In genomic region chr5:134245101-134245604, GRCh38 we compare ENCODE assay signal across 1 cellular context.
TF ChIP-seq lines count a peak whose summit lies in the region.

No MANE protein-coding gene starts in this region.

TF ChIP-seq in K562, 482 proteins besides CTCF, POLR2A, EP300 and RAD21 (continued from another document):
- TF ChIP-seq CHD7 (IDR thresholded peaks at IDR 0.05; ENCODE audit: low read depth, low read length), result no peak
- no peak for TF ChIP-seq HLTF (IDR thresholded peaks at IDR 0.05)
- TF ChIP-seq CXXC5 (CRISPR knock-in tag; IDR thresholded peaks at IDR 0.05), result no peak
- TF ChIP-seq DDX20 (tag; IDR thresholded peaks at IDR 0.05; ENCODE audit: low read depth), result peak; percentile 46; the same call in 1 of the 2 replicates
- no peak for TF ChIP-seq PATZ1 (CRISPR knock-in tag; IDR thresholded peaks at IDR 0.05; ENCODE audit: borderline replicate concordance)
- TF ChIP-seq ZNF280B (CRISPR knock-in tag; IDR thresholded peaks at IDR 0.05), result no peak
- TF ChIP-seq ZNF175 (CRISPR knock-in tag; IDR thresholded peaks at IDR 0.05; ENCODE audit: low read depth), result peak; percentile 64; the same call in 1 of the 2 replicates
- TF ChIP-seq ILK (tag; IDR thresholded peaks at IDR 0.05; ENCODE audit: borderline replicate concordance, low read depth), result no peak
- no peak for TF ChIP-seq FOXM1 (IDR thresholded peaks at IDR 0.05; ENCODE audit: low read depth)
- TF ChIP-seq FOXM1 (CRISPR knock-in tag; IDR thresholded peaks at IDR 0.05; ENCODE audit: low read depth), result no peak
- no peak for TF ChIP-seq ZNF449 (CRISPR knock-in tag; IDR thresholded peaks at IDR 0.05)
- TF ChIP-seq ZBTB26 (CRISPR knock-in tag; IDR thresholded peaks at IDR 0.05), result no peak
- TF ChIP-seq CUX1 (CRISPR knock-in tag; IDR thresholded peaks at IDR 0.05), result no peak
